Comparison of ENCODE assay signal across 1 cellular context in genomic region chr1:25504706-25505560, GRCh38.
TF ChIP-seq lines count a peak whose summit lies in the region.

No MANE protein-coding gene starts in this region.

TF ChIP-seq in H1, 55 proteins besides CTCF, POLR2A, EP300 and RAD21 (continued from another document):
- TF ChIP-seq RFX5 (IDR thresholded peaks at IDR 0.05; ENCODE audit: borderline replicate concordance, low read depth, low read length) (no peak), ZNF274 (IDR thresholded peaks at IDR 0.05; ENCODE audit: borderline replicate concordance, extremely low read depth, low read length) (no peak), PHF8 (conservative IDR thresholded peaks at IDR 0.05; ENCODE audit: low read depth, low read length) (no peak), KDM4A (IDR thresholded peaks at IDR 0.05; ENCODE audit: low read depth, low read length, severe bottlenecking) (no peak), YY1 (IDR thresholded peaks at IDR 0.05; ENCODE audit: low read depth, low read length) (no peak), GABPA (IDR thresholded peaks at IDR 0.05; ENCODE audit: borderline replicate concordance, insufficient read depth, low read length) (no peak), SP2 (IDR thresholded peaks at IDR 0.05; ENCODE audit: low read length) (no peak), CBX5 (IDR thresholded peaks at IDR 0.05; ENCODE audit: low read depth, low read length) (no peak), KDM5A (IDR thresholded peaks at IDR 0.05; ENCODE audit: low read length) (no peak), CTBP2 (IDR thresholded peaks at IDR 0.05; ENCODE audit: borderline replicate concordance, insufficient read depth, insufficient read length, low read length) (no peak), EGR1 (IDR thresholded peaks at IDR 0.05; ENCODE audit: borderline replicate concordance, low read depth, low read length) (no peak), SP4 (IDR thresholded peaks at IDR 0.05; ENCODE audit: low read length) (no peak), TCF12 (IDR thresholded peaks at IDR 0.05; ENCODE audit: low read depth, low read length) (no peak), BACH1 (IDR thresholded peaks at IDR 0.05; ENCODE audit: low read length) (no peak), NANOG (IDR thresholded peaks at IDR 0.05; ENCODE audit: insufficient read depth, low read depth, low read length, poor library complexity, severe bottlenecking) (no peak), ASH2L (IDR thresholded peaks at IDR 0.05; ENCODE audit: low read length) (no peak)
